ENCODE assay signal across 32 cellular contexts in genomic region chr5:116686438-116686837, GRCh38.
"Had no signal": no experiment of that assay in that cellular context is flagged by ENCODE, and none has a peak within 500 bp of the region (broad histone marks: within the 10 kb centered on the region; RNA-seq: fewer than 3 reads in every experiment).

No MANE protein-coding gene starts in this region.

- H3K9me2 ChIP-seq: SK-N-SH had no signal

- H3K4me3 Mint-ChIP-seq: activated CD4-positive, alpha-beta T cell treated with anti-CD3 and anti-CD28 coated beads for 36 hours; activated CD4-positive, alpha-beta T cell treated with anti-CD3 and anti-CD28 coated beads, Interleukin-2, amount 10 ng/mL, durations not matched to agents 7 days and 5 days; activated CD8-positive, alpha-beta T cell treated with anti-CD3 and anti-CD28 coated beads, Interleukin-2, amount 10 ng/mL, durations not matched to agents 7 days and 5 days; activated naive CD8-positive, alpha-beta T cell treated with anti-CD3 and anti-CD28 coated beads for 36 hours; activated T-cell treated with anti-CD3 and anti-CD28 coated beads, Interleukin-2, amount 50 U/mL, for 4 hours; activated T-helper 1 cell treated with anti-CD3 and anti-CD28 coated beads, Interleukin-12 subunit alpha, Interleukin-12 subunit beta, Interleukin-2, Interleukin-4 antibody, amounts not matched to agents 30 ng/mL and 10 ng/mL and 1 ng/mL, durations not matched to agents 14 hours and 24 hours and 36 hours; T-helper 1 cell treated with Interleukin-12 subunit alpha and Interleukin-12 subunit beta and Interleukin-4 antibody, amounts not matched to agents 30 μg/mL and 1 μg/mL, for 36 hours; T-helper 2 cell treated with Interferon-gamma antibody and Interleukin-4, amounts not matched to agents 5 μg/mL and 100 μg/mL, for 36 hours had no signal

- H3K27ac ChIP-seq: brain microvascular endothelial cell, SJCRH30 had no signal

- FAIRE-seq: TTC549 had no signal

- DNase-seq: activated CD4-positive, alpha-beta T cell treated with anti-CD3 and anti-CD28 coated beads for 36 hours; activated CD4-positive, alpha-beta T cell treated with anti-CD3 and anti-CD28 coated beads, Interleukin-2, amount 10 ng/mL, durations not matched to agents 7 days and 5 days; activated CD4-positive, alpha-beta T cell treated with anti-CD3 and anti-CD28 coated beads, Interleukin-2, amount 50 U/mL, for 48 hours; activated CD8-positive, alpha-beta T cell treated with anti-CD3 and anti-CD28 coated beads, Interleukin-2, amount 10 ng/mL, durations not matched to agents 7 days and 5 days; activated naive CD4-positive, alpha-beta T cell treated with anti-CD3 and anti-CD28 coated beads, Interleukin-2, amount 50 U/mL, for 16 hours; activated naive CD8-positive, alpha-beta T cell treated with anti-CD3 and anti-CD28 coated beads for 36 hours; activated T-cell treated with anti-CD3 and anti-CD28 coated beads for 4 hours; activated T-cell treated with anti-CD3 and anti-CD28 coated beads, Interleukin-2, amount 50 U/mL, for 4 hours; amniotic stem cell; aorta; brain microvascular endothelial cell; central memory CD4-positive, alpha-beta T cell; Karpas-422; KBM-7; NCI-H1105 treated with DMSO at 0.1 percent for 48 hours; NCI-H1436; NCI-H1694; NCI-H1930; NCI-H2081 treated with DMSO at 0.1 percent for 48 hours; NCI-H226; NCI-H446 treated with DMSO at 0.1 percent for 48 hours; NCI-H524; NCI-H69; SHP77; SJCRH30; SK-N-SH had no signal

- H3K36me3 ChIP-seq: brain microvascular endothelial cell, SJCRH30 had no signal

- ATAC-seq: activated CD4-positive, alpha-beta T cell treated with anti-CD3 and anti-CD28 coated beads for 36 hours; activated CD4-positive, CD25-positive, alpha-beta regulatory T cell treated with anti-CD3 and anti-CD28 coated beads, Interleukin-2, amount 50 U/mL, for 24 hours; activated CD8-positive, alpha-beta T cell treated with anti-CD3 and anti-CD28 coated beads, Interleukin-2, amount 10 ng/mL, durations not matched to agents 7 days and 5 days; activated T-cell treated with anti-CD3 and anti-CD28 coated beads, Interleukin-2, amount 50 U/mL, for 4 hours; Panc1 had no signal

- H3K27me3 ChIP-seq: brain microvascular endothelial cell, SJCRH30 had no signal

- H3K4me2 ChIP-seq: SK-N-SH had no signal

- H3K27me3 Mint-ChIP-seq: activated CD4-positive, alpha-beta T cell treated with anti-CD3 and anti-CD28 coated beads, Interleukin-2, amount 10 ng/mL, durations not matched to agents 7 days and 5 days had no signal

- H3K4me1 ChIP-seq: SJCRH30 had no signal

- H3K27ac Mint-ChIP-seq: activated CD4-positive, alpha-beta T cell treated with anti-CD3 and anti-CD28 coated beads for 36 hours; activated CD4-positive, alpha-beta T cell treated with anti-CD3 and anti-CD28 coated beads, Interleukin-2, amount 10 ng/mL, durations not matched to agents 7 days and 5 days; activated CD8-positive, alpha-beta T cell treated with anti-CD3 and anti-CD28 coated beads, Interleukin-2, amount 10 ng/mL, durations not matched to agents 7 days and 5 days; activated naive CD8-positive, alpha-beta T cell treated with anti-CD3 and anti-CD28 coated beads for 36 hours; activated T-helper 1 cell treated with anti-CD3 and anti-CD28 coated beads, Interleukin-12 subunit alpha, Interleukin-12 subunit beta, Interleukin-2, Interleukin-4 antibody, amounts not matched to agents 30 ng/mL and 10 ng/mL and 1 ng/mL, durations not matched to agents 14 hours and 24 hours and 36 hours; T-helper 1 cell treated with Interleukin-12 subunit alpha and Interleukin-12 subunit beta and Interleukin-4 antibody, amounts not matched to agents 30 μg/mL and 1 μg/mL, for 36 hours; T-helper 2 cell treated with Interferon-gamma antibody and Interleukin-4, amounts not matched to agents 5 μg/mL and 100 μg/mL, for 36 hours had no signal

- H3K4me3 ChIP-seq: SJCRH30 had no signal

- H3K9ac ChIP-seq: SK-N-SH had no signal

- H3K36me3 Mint-ChIP-seq: activated naive CD8-positive, alpha-beta T cell treated with anti-CD3 and anti-CD28 coated beads for 36 hours had no signal

- H3K4me1 Mint-ChIP-seq: activated CD4-positive, alpha-beta T cell treated with anti-CD3 and anti-CD28 coated beads for 36 hours; activated CD4-positive, alpha-beta T cell treated with anti-CD3 and anti-CD28 coated beads, Interleukin-2, amount 10 ng/mL, durations not matched to agents 7 days and 5 days; activated naive CD8-positive, alpha-beta T cell treated with anti-CD3 and anti-CD28 coated beads for 36 hours had no signal

- H3K9me3 Mint-ChIP-seq: activated CD4-positive, alpha-beta T cell treated with anti-CD3 and anti-CD28 coated beads, Interleukin-2, amount 10 ng/mL, durations not matched to agents 7 days and 5 days; activated naive CD8-positive, alpha-beta T cell treated with anti-CD3 and anti-CD28 coated beads for 36 hours; activated T-cell treated with anti-CD3 and anti-CD28 coated beads, Interleukin-2, amount 50 U/mL, for 4 hours; activated T-helper 1 cell treated with anti-CD3 and anti-CD28 coated beads, Interleukin-12 subunit alpha, Interleukin-12 subunit beta, Interleukin-2, Interleukin-4 antibody, amounts not matched to agents 30 ng/mL and 10 ng/mL and 1 ng/mL, durations not matched to agents 14 hours and 24 hours and 36 hours; T-helper 1 cell treated with Interleukin-12 subunit alpha and Interleukin-12 subunit beta and Interleukin-4 antibody, amounts not matched to agents 30 μg/mL and 1 μg/mL, for 36 hours; T-helper 2 cell treated with Interferon-gamma antibody and Interleukin-4, amounts not matched to agents 5 μg/mL and 100 μg/mL, for 36 hours had no signal

- H3K9me3 ChIP-seq: SK-N-SH had no signal
